Comparison of ENCODE assay signal across 8 cellular contexts in the genomic region with DNA sequence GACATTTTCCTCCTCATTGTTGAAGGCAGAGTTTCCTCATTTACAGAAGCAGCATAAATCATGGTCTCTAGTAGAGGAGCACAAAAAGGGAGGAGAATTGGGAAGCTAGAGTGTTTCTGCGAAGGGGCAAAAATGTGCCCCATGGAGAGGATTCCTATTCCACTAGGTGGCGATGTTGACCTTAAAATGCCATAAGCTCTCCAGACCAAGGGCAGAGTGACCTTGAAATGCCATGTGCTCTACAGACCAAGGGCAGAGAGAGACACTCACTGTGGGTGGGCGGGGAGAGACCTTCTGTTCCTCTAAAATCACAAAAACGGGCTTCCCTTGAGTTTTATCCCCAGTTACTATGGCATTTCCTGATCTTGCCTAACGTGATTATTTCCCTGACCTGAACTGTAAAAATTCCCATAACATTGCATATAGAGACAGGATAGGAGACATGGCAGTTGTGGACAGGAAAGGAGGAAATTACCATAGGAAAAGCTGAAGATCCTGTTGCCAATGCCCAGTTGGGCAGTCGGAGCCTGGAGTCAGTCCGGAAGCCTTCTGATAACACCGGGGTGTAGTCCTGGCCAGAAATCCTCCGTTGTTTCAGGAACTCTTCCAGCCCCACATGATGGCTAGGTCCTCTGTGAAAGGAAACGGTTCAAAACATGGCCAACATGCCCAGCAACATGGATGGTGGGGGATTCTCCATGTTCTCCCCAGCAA.
DNase-seq lines count a peak whose midpoint lies in the region; ATAC-seq and TF ChIP-seq lines count a peak whose summit lies in the region.

No MANE protein-coding gene starts in this region.

- peak; percentile 83 for ATAC-seq in GM21723 (IDR thresholded peaks at IDR 0.05; ENCODE audit: unreplicated experiment)
- ATAC-seq in Right ventricle myocardium superior (ENCODE audit: poor library complexity) = no peak

- in situ Hi-C loops in astrocyte of the cerebellum (cut with HindIII; ENCODE audit: low sequenced_read_pairs) = no loop called here

- peak; percentile 70 for DNase-seq in NCI-H82 (lab: John Stamatoyannopoulos, UW)
- no peak for DNase-seq in NCI-H82 treated with DMSO at 0.1 percent for 48 hours (lab: John Stamatoyannopoulos, UW; ENCODE audit: unreplicated experiment)
- peak; percentile 19 for DNase-seq in NCI-H1092 (lab: John Stamatoyannopoulos, UW)
- DNase-seq in astrocyte of the cerebellum (ENCODE audit: low read depth) = peak; percentile 1
- DNase-seq in medulla oblongata (ENCODE audit: extremely low spot score) = peak; percentile 18
- DNase-seq in ureter (ENCODE audit: low spot score) = no peak
- no peak for DNase-seq in Right ventricle myocardium superior

- intact Hi-C loops in Right ventricle myocardium superior (cut with DNase I) = no loop called here

- no peak overlapping the region for H3K4me3 ChIP-seq in astrocyte of the cerebellum (ENCODE audit: low read depth, low read length)

- TF ChIP-seq CTCF in astrocyte of the cerebellum (IDR thresholded peaks at IDR 0.05; ENCODE audit: low read depth, low read length, missing control alignments) = peak; percentile 50

Comparison
In these comparisons a context has a peak if more than half of its experiments do, and no peak if none do; other contexts are left out.
1. DNase-seq: peak in NCI-H82 (single experiment), NCI-H1092 (single experiment), astrocyte of the cerebellum (single experiment) and medulla oblongata (single experiment); none in NCI-H82 treated with DMSO at 0.1 percent for 48 hours (single experiment), ureter (single experiment) and Right ventricle myocardium superior (single experiment).